1 cellular context compared by ENCODE assay signal in the genomic region with DNA sequence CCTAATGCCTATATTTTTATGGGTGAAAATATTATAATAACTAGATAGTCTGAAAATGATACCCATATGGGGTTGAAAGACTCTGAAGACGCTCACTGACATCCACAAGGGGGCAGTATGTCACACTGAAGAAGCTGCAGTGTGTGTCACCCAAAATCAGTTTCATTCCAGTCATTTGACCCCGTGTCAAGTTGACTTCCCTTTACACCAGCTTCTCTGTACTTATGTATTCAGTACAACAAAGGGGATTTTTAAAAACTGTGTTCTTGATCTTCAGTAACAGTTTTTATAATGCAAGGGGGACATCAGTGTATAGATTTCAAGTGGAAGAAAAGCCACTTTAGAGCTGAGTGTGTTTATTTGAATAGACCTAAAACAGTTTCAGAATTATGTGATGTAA.
TF ChIP-seq lines count a peak whose summit lies in the region.

No MANE protein-coding gene starts in this region.

TF ChIP-seq in GM12878, 131 proteins besides CTCF, POLR2A, EP300 and RAD21 (continued from another document):
- TF ChIP-seq TCF12 (IDR thresholded peaks at IDR 0.05; ENCODE audit: low read depth, low read length): no peak
- TF ChIP-seq, protein P1, sequence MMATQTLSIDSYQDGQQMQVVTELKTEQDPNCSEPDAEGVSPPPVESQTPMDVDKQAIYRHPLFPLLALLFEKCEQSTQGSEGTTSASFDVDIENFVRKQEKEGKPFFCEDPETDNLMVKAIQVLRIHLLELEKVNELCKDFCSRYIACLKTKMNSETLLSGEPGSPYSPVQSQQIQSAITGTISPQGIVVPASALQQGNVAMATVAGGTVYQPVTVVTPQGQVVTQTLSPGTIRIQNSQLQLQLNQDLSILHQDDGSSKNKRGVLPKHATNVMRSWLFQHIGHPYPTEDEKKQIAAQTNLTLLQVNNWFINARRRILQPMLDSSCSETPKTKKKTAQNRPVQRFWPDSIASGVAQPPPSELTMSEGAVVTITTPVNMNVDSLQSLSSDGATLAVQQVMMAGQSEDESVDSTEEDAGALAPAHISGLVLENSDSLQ (IDR thresholded peaks at IDR 0.05): peak; percentile 68
- TF ChIP-seq SPI1 (IDR thresholded peaks at IDR 0.05; ENCODE audit: borderline replicate concordance, insufficient read depth, low read depth, low read length): peak; percentile 62; the same call in 1 of the 2 replicates
- TF ChIP-seq, protein P2, sequence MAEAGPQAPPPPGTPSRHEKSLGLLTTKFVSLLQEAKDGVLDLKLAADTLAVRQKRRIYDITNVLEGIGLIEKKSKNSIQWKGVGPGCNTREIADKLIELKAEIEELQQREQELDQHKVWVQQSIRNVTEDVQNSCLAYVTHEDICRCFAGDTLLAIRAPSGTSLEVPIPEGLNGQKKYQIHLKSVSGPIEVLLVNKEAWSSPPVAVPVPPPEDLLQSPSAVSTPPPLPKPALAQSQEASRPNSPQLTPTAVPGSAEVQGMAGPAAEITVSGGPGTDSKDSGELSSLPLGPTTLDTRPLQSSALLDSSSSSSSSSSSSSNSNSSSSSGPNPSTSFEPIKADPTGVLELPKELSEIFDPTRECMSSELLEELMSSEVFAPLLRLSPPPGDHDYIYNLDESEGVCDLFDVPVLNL (IDR thresholded peaks at IDR 0.05; ENCODE audit: low read depth, low read length): no peak
- TF ChIP-seq, protein P3, sequence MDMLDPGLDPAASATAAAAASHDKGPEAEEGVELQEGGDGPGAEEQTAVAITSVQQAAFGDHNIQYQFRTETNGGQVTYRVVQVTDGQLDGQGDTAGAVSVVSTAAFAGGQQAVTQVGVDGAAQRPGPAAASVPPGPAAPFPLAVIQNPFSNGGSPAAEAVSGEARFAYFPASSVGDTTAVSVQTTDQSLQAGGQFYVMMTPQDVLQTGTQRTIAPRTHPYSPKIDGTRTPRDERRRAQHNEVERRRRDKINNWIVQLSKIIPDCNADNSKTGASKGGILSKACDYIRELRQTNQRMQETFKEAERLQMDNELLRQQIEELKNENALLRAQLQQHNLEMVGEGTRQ (IDR thresholded peaks at IDR 0.05; ENCODE audit: borderline replicate concordance, low read depth, low read length): no peak
- TF ChIP-seq NR2C1 (IDR thresholded peaks at IDR 0.05): 0 out of 2 replicates have a peak, but pooled peaks have one; percentile 33
- TF ChIP-seq, protein P4, sequence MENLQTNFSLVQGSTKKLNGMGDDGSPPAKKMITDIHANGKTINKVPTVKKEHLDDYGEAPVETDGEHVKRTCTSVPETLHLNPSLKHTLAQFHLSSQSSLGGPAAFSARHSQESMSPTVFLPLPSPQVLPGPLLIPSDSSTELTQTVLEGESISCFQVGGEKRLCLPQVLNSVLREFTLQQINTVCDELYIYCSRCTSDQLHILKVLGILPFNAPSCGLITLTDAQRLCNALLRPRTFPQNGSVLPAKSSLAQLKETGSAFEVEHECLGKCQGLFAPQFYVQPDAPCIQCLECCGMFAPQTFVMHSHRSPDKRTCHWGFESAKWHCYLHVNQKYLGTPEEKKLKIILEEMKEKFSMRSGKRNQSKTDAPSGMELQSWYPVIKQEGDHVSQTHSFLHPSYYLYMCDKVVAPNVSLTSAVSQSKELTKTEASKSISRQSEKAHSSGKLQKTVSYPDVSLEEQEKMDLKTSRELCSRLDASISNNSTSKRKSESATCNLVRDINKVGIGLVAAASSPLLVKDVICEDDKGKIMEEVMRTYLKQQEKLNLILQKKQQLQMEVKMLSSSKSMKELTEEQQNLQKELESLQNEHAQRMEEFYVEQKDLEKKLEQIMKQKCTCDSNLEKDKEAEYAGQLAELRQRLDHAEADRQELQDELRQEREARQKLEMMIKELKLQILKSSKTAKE (IDR thresholded peaks at IDR 0.05; ENCODE audit: low read depth, poor library complexity, severe bottlenecking): no peak
- no peak for TF ChIP-seq TARDBP (IDR thresholded peaks at IDR 0.05; ENCODE audit: borderline replicate concordance)
- TF ChIP-seq, protein P5, sequence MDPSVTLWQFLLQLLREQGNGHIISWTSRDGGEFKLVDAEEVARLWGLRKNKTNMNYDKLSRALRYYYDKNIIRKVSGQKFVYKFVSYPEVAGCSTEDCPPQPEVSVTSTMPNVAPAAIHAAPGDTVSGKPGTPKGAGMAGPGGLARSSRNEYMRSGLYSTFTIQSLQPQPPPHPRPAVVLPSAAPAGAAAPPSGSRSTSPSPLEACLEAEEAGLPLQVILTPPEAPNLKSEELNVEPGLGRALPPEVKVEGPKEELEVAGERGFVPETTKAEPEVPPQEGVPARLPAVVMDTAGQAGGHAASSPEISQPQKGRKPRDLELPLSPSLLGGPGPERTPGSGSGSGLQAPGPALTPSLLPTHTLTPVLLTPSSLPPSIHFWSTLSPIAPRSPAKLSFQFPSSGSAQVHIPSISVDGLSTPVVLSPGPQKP (IDR thresholded peaks at IDR 0.05; ENCODE audit: low read depth, low read length): no peak
- peak; percentile 44; the same call in 1 of the 2 replicates for TF ChIP-seq ATF7 (IDR thresholded peaks at IDR 0.05; ENCODE audit: low read depth)
- TF ChIP-seq YY1 (IDR thresholded peaks at IDR 0.05; ENCODE audit: low read depth, low read length): peak; percentile 60; the same call in 1 of the 2 replicates
- TF ChIP-seq STAT1 (conservative IDR thresholded peaks at IDR 0.05): no peak
- no peak for TF ChIP-seq MYC (IDR thresholded peaks at IDR 0.05; ENCODE audit: insufficient read depth, insufficient read length, insufficient replicate concordance, low read length, severe bottlenecking)
- TF ChIP-seq RAD51 (IDR thresholded peaks at IDR 0.05): peak; percentile 45; the same call in 1 of the 2 replicates
- no peak for TF ChIP-seq CHD2 (IDR thresholded peaks at IDR 0.05; ENCODE audit: borderline replicate concordance, low read depth, low read length)
- TF ChIP-seq IRF4 (IDR thresholded peaks at IDR 0.05; ENCODE audit: low read depth, low read length): 0 out of 2 replicates have a peak, but pooled peaks have one; percentile 35
- TF ChIP-seq, protein P6, sequence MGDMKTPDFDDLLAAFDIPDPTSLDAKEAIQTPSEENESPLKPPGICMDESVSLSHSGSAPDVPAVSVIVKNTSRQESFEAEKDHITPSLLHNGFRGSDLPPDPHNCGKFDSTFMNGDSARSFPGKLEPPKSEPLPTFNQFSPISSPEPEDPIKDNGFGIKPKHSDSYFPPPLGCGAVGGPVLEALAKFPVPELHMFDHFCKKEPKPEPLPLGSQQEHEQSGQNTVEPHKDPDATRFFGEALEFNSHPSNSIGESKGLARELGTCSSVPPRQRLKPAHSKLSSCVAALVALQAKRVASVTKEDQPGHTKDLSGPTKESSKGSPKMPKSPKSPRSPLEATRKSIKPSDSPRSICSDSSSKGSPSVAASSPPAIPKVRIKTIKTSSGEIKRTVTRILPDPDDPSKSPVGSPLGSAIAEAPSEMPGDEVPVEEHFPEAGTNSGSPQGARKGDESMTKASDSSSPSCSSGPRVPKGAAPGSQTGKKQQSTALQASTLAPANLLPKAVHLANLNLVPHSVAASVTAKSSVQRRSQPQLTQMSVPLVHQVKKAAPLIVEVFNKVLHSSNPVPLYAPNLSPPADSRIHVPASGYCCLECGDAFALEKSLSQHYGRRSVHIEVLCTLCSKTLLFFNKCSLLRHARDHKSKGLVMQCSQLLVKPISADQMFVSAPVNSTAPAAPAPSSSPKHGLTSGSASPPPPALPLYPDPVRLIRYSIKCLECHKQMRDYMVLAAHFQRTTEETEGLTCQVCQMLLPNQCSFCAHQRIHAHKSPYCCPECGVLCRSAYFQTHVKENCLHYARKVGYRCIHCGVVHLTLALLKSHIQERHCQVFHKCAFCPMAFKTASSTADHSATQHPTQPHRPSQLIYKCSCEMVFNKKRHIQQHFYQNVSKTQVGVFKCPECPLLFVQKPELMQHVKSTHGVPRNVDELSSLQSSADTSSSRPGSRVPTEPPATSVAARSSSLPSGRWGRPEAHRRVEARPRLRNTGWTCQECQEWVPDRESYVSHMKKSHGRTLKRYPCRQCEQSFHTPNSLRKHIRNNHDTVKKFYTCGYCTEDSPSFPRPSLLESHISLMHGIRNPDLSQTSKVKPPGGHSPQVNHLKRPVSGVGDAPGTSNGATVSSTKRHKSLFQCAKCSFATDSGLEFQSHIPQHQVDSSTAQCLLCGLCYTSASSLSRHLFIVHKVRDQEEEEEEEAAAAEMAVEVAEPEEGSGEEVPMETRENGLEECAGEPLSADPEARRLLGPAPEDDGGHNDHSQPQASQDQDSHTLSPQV (IDR thresholded peaks at IDR 0.05): no peak
- TF ChIP-seq, protein P7, sequence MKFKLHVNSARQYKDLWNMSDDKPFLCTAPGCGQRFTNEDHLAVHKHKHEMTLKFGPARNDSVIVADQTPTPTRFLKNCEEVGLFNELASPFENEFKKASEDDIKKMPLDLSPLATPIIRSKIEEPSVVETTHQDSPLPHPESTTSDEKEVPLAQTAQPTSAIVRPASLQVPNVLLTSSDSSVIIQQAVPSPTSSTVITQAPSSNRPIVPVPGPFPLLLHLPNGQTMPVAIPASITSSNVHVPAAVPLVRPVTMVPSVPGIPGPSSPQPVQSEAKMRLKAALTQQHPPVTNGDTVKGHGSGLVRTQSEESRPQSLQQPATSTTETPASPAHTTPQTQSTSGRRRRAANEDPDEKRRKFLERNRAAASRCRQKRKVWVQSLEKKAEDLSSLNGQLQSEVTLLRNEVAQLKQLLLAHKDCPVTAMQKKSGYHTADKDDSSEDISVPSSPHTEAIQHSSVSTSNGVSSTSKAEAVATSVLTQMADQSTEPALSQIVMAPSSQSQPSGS (IDR thresholded peaks at IDR 0.05; ENCODE audit: low read length): peak; percentile 36; the same call in 1 of the 2 replicates
- TF ChIP-seq ETV6 (conservative IDR thresholded peaks at IDR 0.05 in 1 of 2, IDR thresholded peaks at IDR 0.05 in 1 of 2; ENCODE audit: borderline replicate concordance in 1 of 2, low read depth in 1 of 2): peak in 1 of 2 experiments; percentile 21; a peak in 1 of 4 replicates
- TF ChIP-seq SMAD1 (IDR thresholded peaks at IDR 0.05; ENCODE audit: low read depth, partially characterized antibody): no peak
- TF ChIP-seq POU2F2 (IDR thresholded peaks at IDR 0.05; ENCODE audit: borderline replicate concordance, low read depth, low read length): no peak
- no peak for TF ChIP-seq BMI1 (IDR thresholded peaks at IDR 0.05; ENCODE audit: borderline replicate concordance)
- no peak; the same call in 1 of the 2 replicates for TF ChIP-seq CREM (IDR thresholded peaks at IDR 0.05; ENCODE audit: low read depth)
- 0 out of 2 replicates have a peak, but pooled peaks have one; percentile 29 for TF ChIP-seq CREB1 (IDR thresholded peaks at IDR 0.05; ENCODE audit: low read depth)
- no peak for TF ChIP-seq ZNF24 (IDR thresholded peaks at IDR 0.05)
- TF ChIP-seq, protein P8, sequence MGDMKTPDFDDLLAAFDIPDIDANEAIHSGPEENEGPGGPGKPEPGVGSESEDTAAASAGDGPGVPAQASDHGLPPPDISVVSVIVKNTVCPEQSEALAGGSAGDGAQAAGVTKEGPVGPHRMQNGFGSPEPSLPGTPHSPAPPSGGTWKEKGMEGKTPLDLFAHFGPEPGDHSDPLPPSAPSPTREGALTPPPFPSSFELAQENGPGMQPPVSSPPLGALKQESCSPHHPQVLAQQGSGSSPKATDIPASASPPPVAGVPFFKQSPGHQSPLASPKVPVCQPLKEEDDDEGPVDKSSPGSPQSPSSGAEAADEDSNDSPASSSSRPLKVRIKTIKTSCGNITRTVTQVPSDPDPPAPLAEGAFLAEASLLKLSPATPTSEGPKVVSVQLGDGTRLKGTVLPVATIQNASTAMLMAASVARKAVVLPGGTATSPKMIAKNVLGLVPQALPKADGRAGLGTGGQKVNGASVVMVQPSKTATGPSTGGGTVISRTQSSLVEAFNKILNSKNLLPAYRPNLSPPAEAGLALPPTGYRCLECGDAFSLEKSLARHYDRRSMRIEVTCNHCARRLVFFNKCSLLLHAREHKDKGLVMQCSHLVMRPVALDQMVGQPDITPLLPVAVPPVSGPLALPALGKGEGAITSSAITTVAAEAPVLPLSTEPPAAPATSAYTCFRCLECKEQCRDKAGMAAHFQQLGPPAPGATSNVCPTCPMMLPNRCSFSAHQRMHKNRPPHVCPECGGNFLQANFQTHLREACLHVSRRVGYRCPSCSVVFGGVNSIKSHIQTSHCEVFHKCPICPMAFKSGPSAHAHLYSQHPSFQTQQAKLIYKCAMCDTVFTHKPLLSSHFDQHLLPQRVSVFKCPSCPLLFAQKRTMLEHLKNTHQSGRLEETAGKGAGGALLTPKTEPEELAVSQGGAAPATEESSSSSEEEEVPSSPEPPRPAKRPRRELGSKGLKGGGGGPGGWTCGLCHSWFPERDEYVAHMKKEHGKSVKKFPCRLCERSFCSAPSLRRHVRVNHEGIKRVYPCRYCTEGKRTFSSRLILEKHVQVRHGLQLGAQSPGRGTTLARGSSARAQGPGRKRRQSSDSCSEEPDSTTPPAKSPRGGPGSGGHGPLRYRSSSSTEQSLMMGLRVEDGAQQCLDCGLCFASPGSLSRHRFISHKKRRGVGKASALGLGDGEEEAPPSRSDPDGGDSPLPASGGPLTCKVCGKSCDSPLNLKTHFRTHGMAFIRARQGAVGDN (IDR thresholded peaks at IDR 0.05): no peak
TF ChIP-seq in GM12878: peak in this region for 17.
